Comparison of ENCODE assay signal across 11 cellular contexts in the genomic region with DNA sequence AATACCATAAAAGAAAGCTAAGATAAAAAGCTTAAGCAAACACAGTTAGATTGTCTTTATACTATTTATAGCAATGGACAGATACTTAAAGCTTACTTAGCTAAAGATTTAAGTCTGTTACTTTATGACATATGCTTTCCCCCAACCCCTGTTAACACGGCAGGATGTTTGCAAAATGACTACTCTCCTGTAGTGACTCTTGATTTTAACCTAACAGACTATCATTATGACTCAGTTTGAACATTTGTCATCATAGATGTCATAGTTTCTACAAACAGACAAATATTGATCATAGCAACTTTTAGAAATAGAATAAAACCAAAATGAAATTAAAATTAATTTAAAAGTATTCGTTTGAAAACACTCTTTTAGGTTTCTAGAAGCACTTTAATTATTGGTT. TPM values are rescaled to one million over a fixed set of nuclear protein-coding genes. Genes with fewer than 3 reads are reported as not detected.
DNase-seq lines count a peak whose midpoint lies in the region; ATAC-seq, FAIRE-seq and TF ChIP-seq lines count a peak whose summit lies in the region.
"Had no signal": no experiment of that assay in that cellular context is flagged by ENCODE, and none has a peak within 500 bp of the region (broad histone marks: within the 10 kb centered on the region; RNA-seq: fewer than 3 reads in every experiment).

No MANE protein-coding gene starts in this region.

- 5% methylated on average over 2 of the region's 2 CpGs for WGBS in A549 (ENCODE audit: missing lambda C conversion rate)

- H3K27me3 ChIP-seq in CD4-positive, alpha-beta memory T cell (ENCODE audit: insufficient read depth, low read length), result no peaks in the 10 kb centered on the region

- H3K4me2 ChIP-seq in A549, result peak overlapping the region; percentile 28; the same call in 2 of the 3 replicates

- H3K4me3 ChIP-seq in A549, result no peak overlapping the region
- no peak overlapping the region for H3K4me3 ChIP-seq in CD4-positive, alpha-beta memory T cell (ENCODE audit: low read length in 2 of 2)

- H3K36me3 ChIP-seq in CD4-positive, alpha-beta memory T cell (ENCODE audit: insufficient read depth, low read length), result no peaks in the 10 kb centered on the region

- peak; percentile 46 to 60 for DNase-seq in A549 (ENCODE audit: low read depth in 1 of 2, low spot score in 1 of 2)
- peak; percentile 54 for DNase-seq in T-helper 2 cell treated with Interferon-gamma antibody and Interleukin-4, amounts not matched to agents 5 μg/mL and 100 μg/mL, for 36 hours (ENCODE audit: low spot score)
- no peak for DNase-seq in D341Med (ENCODE audit: low spot score)
- DNase-seq in NCI-H2081 treated with DMSO at 0.1 percent for 48 hours (lab: John Stamatoyannopoulos, UW), result no peak
- no peak for DNase-seq in CD4-positive, alpha-beta memory T cell
- DNase-seq: DND-41, NCI-H524 treated with DMSO at 0.1 percent for 48 hours had no signal

- TF ChIP-seq RAD21 in A549 (conservative IDR thresholded peaks at IDR 0.05 in 1 of 2, IDR thresholded peaks at IDR 0.05 in 1 of 2), result no peak

- H3K36me3 Mint-ChIP-seq in T-helper 2 cell treated with Interferon-gamma antibody and Interleukin-4, amounts not matched to agents 5 μg/mL and 100 μg/mL, for 36 hours (ENCODE audit: low read depth), result no peaks in the 10 kb centered on the region
- H3K36me3 Mint-ChIP-seq in CD4-positive, alpha-beta memory T cell, result no peaks in the 10 kb centered on the region

- TF ChIP-seq POLR2A in A549 (IDR thresholded peaks at IDR 0.05; ENCODE audit: low read length), result no peak

- POLR2A ChIA-PET in A549 (lab: Yijun Ruan, JAX), result interaction anchor here (1.2 kb wide), 1 partner anchor 8 kb away, joined by 3 read pairs; the partner anchor contains the start of gene COMMD3
- POLR2A ChIA-PET in CD4-positive, alpha-beta memory T cell (lab: Charles Lee; ENCODE audit: partially characterized antibody), result interaction anchor here (1.5 kb wide), 1 partner anchor 32 kb away, joined by 4 read pairs; no protein-coding TSS in a partner anchor

- H3K4me3 Mint-ChIP-seq in T-helper 2 cell treated with Interferon-gamma antibody and Interleukin-4, amounts not matched to agents 5 μg/mL and 100 μg/mL, for 36 hours, result no peak overlapping the region
- H3K4me3 Mint-ChIP-seq in CD4-positive, alpha-beta memory T cell, result no peak overlapping the region

- CTCF ChIA-PET in A549 (lab: Yijun Ruan, JAX), result no interaction called here
- CTCF ChIA-PET in CD4-positive, alpha-beta memory T cell (lab: Charles Lee; ENCODE audit: partially characterized antibody), result no interaction called here

- H3K27ac Mint-ChIP-seq in T-helper 2 cell treated with Interferon-gamma antibody and Interleukin-4, amounts not matched to agents 5 μg/mL and 100 μg/mL, for 36 hours, result no peak overlapping the region
- no peak overlapping the region for H3K27ac Mint-ChIP-seq in CD4-positive, alpha-beta memory T cell

- ATAC-seq in A549, result peak in 1 of 2 experiments; percentile 64; a peak in 2 of 6 replicates
- ATAC-seq in GM18873 (IDR thresholded peaks at IDR 0.05; ENCODE audit: low FRiP score, unreplicated experiment), result peak; percentile 94
- ATAC-seq in HG02970 (IDR thresholded peaks at IDR 0.05; ENCODE audit: low FRiP score, unreplicated experiment), result peak; percentile 92
- ATAC-seq in HG03457 (IDR thresholded peaks at IDR 0.05; ENCODE audit: unreplicated experiment), result no peak

- FAIRE-seq in A549 (lab: Jason Lieb, UNC), result peak; percentile 96
- FAIRE-seq: keratinocyte had no signal

- H3K9me3 Mint-ChIP-seq in T-helper 2 cell treated with Interferon-gamma antibody and Interleukin-4, amounts not matched to agents 5 μg/mL and 100 μg/mL, for 36 hours, result no peaks in the 10 kb centered on the region
- peaks cover 0 to 2% (median 0%) of the 10 kb centered on the region in 8 donors for H3K9me3 Mint-ChIP-seq in CD4-positive, alpha-beta memory T cell

- H3K4me1 ChIP-seq in A549, result peaks cover 10% of the 10 kb centered on the region; the same call in 2 of the 3 replicates
- H3K4me1 ChIP-seq in CD4-positive, alpha-beta memory T cell (ENCODE audit: insufficient read depth, low read length), result no peaks in the 10 kb centered on the region

- no peak overlapping the region for H3K27ac ChIP-seq in A549
- no peak overlapping the region for H3K27ac ChIP-seq in CD4-positive, alpha-beta memory T cell (ENCODE audit: low read depth, low read length)

- no peaks in the 10 kb centered on the region for H3K9me3 ChIP-seq in A549
- H3K9me3 ChIP-seq in CD4-positive, alpha-beta memory T cell (ENCODE audit: control insufficient read depth in 1 of 2, low read length in 2 of 2), result no peaks in the 10 kb centered on the region

- TF ChIP-seq CTCF in A549 (IDR thresholded peaks at IDR 0.05), result no peak

- intact Hi-C loops in CD4-positive, alpha-beta memory T cell (cut with micrococcal nuclease), result no loop called here

- no peak for TF ChIP-seq EP300 in A549 (IDR thresholded peaks at IDR 0.05)

- no peaks in the 10 kb centered on the region for H3K27me3 Mint-ChIP-seq in T-helper 2 cell treated with Interferon-gamma antibody and Interleukin-4, amounts not matched to agents 5 μg/mL and 100 μg/mL, for 36 hours (ENCODE audit: low read depth)
- peaks cover 0 to 4% of the 10 kb centered on the region in 2 donors for H3K27me3 Mint-ChIP-seq in CD4-positive, alpha-beta memory T cell

- peaks cover 11% of the 10 kb centered on the region for H3K4me1 Mint-ChIP-seq in T-helper 2 cell treated with Interferon-gamma antibody and Interleukin-4, amounts not matched to agents 5 μg/mL and 100 μg/mL, for 36 hours (ENCODE audit: low read depth)
- H3K4me1 Mint-ChIP-seq in CD4-positive, alpha-beta memory T cell, result no peaks in the 10 kb centered on the region

TF ChIP-seq in A549, 52 proteins besides CTCF, POLR2A, EP300 and RAD21:
- peak; percentile 63 for TF ChIP-seq JUNB (IDR thresholded peaks at IDR 0.05)
- TF ChIP-seq E2F6 (IDR thresholded peaks at IDR 0.05; ENCODE audit: borderline replicate concordance, low read depth), result no peak
- no peak for TF ChIP-seq FOSL2 (IDR thresholded peaks at IDR 0.05)
- TF ChIP-seq FOSL2 (CRISPR knock-in tag; IDR thresholded peaks at IDR 0.05), result peak; percentile 82

RNA-seq across cellular contexts. Expression of gene COMMD3, which starts 7.8 kb away (rescaled TPM):
- polyA plus RNA-seq in A549 (2011; rRNA removed) (70.2 and 70.8 TPM in 2 replicates), A549 (2017; fragmentation: RNase III; extraction: RNeasy Plus Mini Kit Qiagen cat#74134 plus additional on column Dnase treatment) (42.2 to 47.9 TPM (median 44.8 TPM) in 3 replicates)
- polyA plus RNA-seq in A549 (2012; cell fraction: cytosol; rRNA removed), result 16.7 and 17.7 TPM in 2 replicates
- polyA plus RNA-seq in A549 (2012; cell fraction: nucleus; rRNA removed), result 6.9 and 11.4 TPM in 2 replicates
- polyA minus RNA-seq in A549 (2011; rRNA and poly(A)+ RNA removed), result 6.2 and 7.2 TPM in 2 replicates
- 10 to 100 TPM; 67.9 to 68.5 TPM for total RNA-seq in CD4-positive, alpha-beta memory T cell
- 10 to 100 TPM; 71.1 to 88.1 TPM for polyA plus RNA-seq in CD4-positive, alpha-beta memory T cell

RNA-seq across cellular contexts. Expression of gene BMI1, which starts 12.5 kb away (rescaled TPM):
- polyA plus RNA-seq in A549 (2011; rRNA removed) (64.3 and 77.3 TPM in 2 replicates), A549 (2017; fragmentation: RNase III; extraction: RNeasy Plus Mini Kit Qiagen cat#74134 plus additional on column Dnase treatment) (40.7 to 50.9 TPM (median 44.4 TPM) in 3 replicates)
- 18.5 and 19.4 TPM in 2 replicates for polyA plus RNA-seq in A549 (2012; cell fraction: cytosol; rRNA removed)
- polyA plus RNA-seq in A549 (2012; cell fraction: nucleus; rRNA removed), result 11.7 and 13.0 TPM in 2 replicates
- polyA minus RNA-seq in A549 (2011; rRNA and poly(A)+ RNA removed), result 48.9 and 51.1 TPM in 2 replicates
- total RNA-seq in CD4-positive, alpha-beta memory T cell, result 100 to 1,000 TPM in 1 of 2 experiments, 10 to 100 TPM in 1; 99.0 to 108 TPM
- polyA plus RNA-seq in CD4-positive, alpha-beta memory T cell, result 10 to 100 TPM; 40.5 to 54.5 TPM

RNA-seq across cellular contexts. Expression of gene SPAG6, which starts 36.9 kb away (rescaled TPM):
- polyA plus RNA-seq in A549 (2011; rRNA removed), result 0.04 TPM in 1 of 2 replicates, not detected in the other
- not detected in 2 replicates for polyA plus RNA-seq in A549 (2012; cell fraction: cytosol; rRNA removed)
- polyA plus RNA-seq in A549 (2012; cell fraction: nucleus; rRNA removed), result 0.05 TPM in 1 of 2 replicates, not detected in the other
- 0.05 TPM in 1 of 3 replicates, not detected in the others for polyA plus RNA-seq in A549 (2017; fragmentation: RNase III; extraction: RNeasy Plus Mini Kit Qiagen cat#74134 plus additional on column Dnase treatment)
- not detected in 2 replicates for polyA minus RNA-seq in A549 (2011; rRNA and poly(A)+ RNA removed)
- not detected for total RNA-seq in CD4-positive, alpha-beta memory T cell
- not detected for polyA plus RNA-seq in CD4-positive, alpha-beta memory T cell
- polyA plus RNA-seq: keratinocyte had no signal

Comparison
In these comparisons a context has a peak if more than half of its experiments do, and no peak if none do; other contexts are left out.
1. DNase-seq: peak in A549 (2 of 2) and T-helper 2 cell treated with Interferon-gamma antibody and Interleukin-4, amounts not matched to agents 5 μg/mL and 100 μg/mL, for 36 hours (single experiment); none in D341Med (single experiment), NCI-H2081 treated with DMSO at 0.1 percent for 48 hours (single experiment) and CD4-positive, alpha-beta memory T cell (0 of 5).